Comparison of ENCODE assay signal across 15 cellular contexts in genomic region chr4:132614682-132615081, GRCh38.
DNase-seq lines count a peak whose midpoint lies in the region; ATAC-seq, FAIRE-seq and TF ChIP-seq lines count a peak whose summit lies in the region.
"Had no signal": no experiment of that assay in that cellular context is flagged by ENCODE, and none has a peak within 500 bp of the region (broad histone marks: within the 10 kb centered on the region; RNA-seq: fewer than 3 reads in every experiment).

No MANE protein-coding gene starts in this region.

- ATAC-seq in left colon, result no peak
- ATAC-seq: activated CD8-positive, alpha-beta memory T cell treated with anti-CD3 and anti-CD28 coated beads, Interleukin-2, amount 10 ng/mL, durations not matched to agents 7 days and 5 days; stimulated activated naive CD8-positive, alpha-beta T cell treated with anti-CD3 and anti-CD28 coated beads, Interleukin-15, amount 100 ng/mL, for 72 hours; T-helper 17 cell had no signal

- H3K36me3 Mint-ChIP-seq in activated T-cell treated with anti-CD3 and anti-CD28 coated beads, Interleukin-2, amount 50 U/mL, for 24 hours (ENCODE audit: low read depth), result no peaks in the 10 kb centered on the region
- H3K36me3 Mint-ChIP-seq: activated CD8-positive, alpha-beta memory T cell treated with anti-CD3 and anti-CD28 coated beads, Interleukin-2, amount 10 ng/mL, durations not matched to agents 7 days and 5 days had no signal

- H3K4me3 Mint-ChIP-seq in activated T-cell treated with anti-CD3 and anti-CD28 coated beads, Interleukin-2, amount 50 U/mL, for 24 hours, result no peak overlapping the region
- H3K4me3 Mint-ChIP-seq: activated CD8-positive, alpha-beta memory T cell treated with anti-CD3 and anti-CD28 coated beads, Interleukin-2, amount 10 ng/mL, durations not matched to agents 7 days and 5 days; stimulated activated naive CD8-positive, alpha-beta T cell treated with anti-CD3 and anti-CD28 coated beads, Interleukin-15, amount 100 ng/mL, for 72 hours; T-helper 17 cell had no signal

- no peak overlapping the region for H3K27ac ChIP-seq in RWPE1
- H3K27ac ChIP-seq: esophagus squamous epithelium had no signal

- peak; percentile 39 for TF ChIP-seq CTCF in RWPE1 (conservative IDR thresholded peaks at IDR 0.05; ENCODE audit: low read depth)
- peak; percentile 35 for TF ChIP-seq CTCF in fibroblast of mammary gland (conservative IDR thresholded peaks at IDR 0.05; ENCODE audit: control insufficient read depth, insufficient read depth, low read depth, low read length)

- H3K27ac Mint-ChIP-seq in activated T-cell treated with anti-CD3 and anti-CD28 coated beads, Interleukin-2, amount 50 U/mL, for 24 hours, result no peak overlapping the region
- H3K27ac Mint-ChIP-seq: activated CD8-positive, alpha-beta memory T cell treated with anti-CD3 and anti-CD28 coated beads, Interleukin-2, amount 10 ng/mL, durations not matched to agents 7 days and 5 days; stimulated activated naive CD8-positive, alpha-beta T cell treated with anti-CD3 and anti-CD28 coated beads, Interleukin-15, amount 100 ng/mL, for 72 hours; T-helper 17 cell had no signal

- DNase-seq in A172 (ENCODE audit: low spot score), result peak; percentile 0
- DNase-seq in RWPE1 (ENCODE audit: low spot score), result no peak
- DNase-seq in fibroblast of mammary gland (ENCODE audit: low read depth), result no peak
- no peak for DNase-seq in left colon
- DNase-seq in UCSD-AML1 (lab: John Stamatoyannopoulos, UW; ENCODE audit: unreplicated experiment), result no peak
- DNase-seq in DMS153 (lab: John Stamatoyannopoulos, UW), result no peak
- DNase-seq in activated T-cell treated with anti-CD3 and anti-CD28 coated beads, Interleukin-2, amount 50 U/mL, for 24 hours, result no peak
- DNase-seq: activated CD8-positive, alpha-beta memory T cell treated with anti-CD3 and anti-CD28 coated beads, Interleukin-2, amount 10 ng/mL, durations not matched to agents 7 days and 5 days; esophagus squamous epithelium; MG63; NCI-H82; stimulated activated CD4-positive, alpha-beta T cell treated with anti-CD3 and anti-CD28 coated beads, Interleukin-4, amount 100 ng/mL, for 1 hour; stimulated activated naive CD8-positive, alpha-beta T cell treated with anti-CD3 and anti-CD28 coated beads, Interleukin-15, amount 100 ng/mL, for 72 hours; T-helper 17 cell had no signal

- CTCF ChIA-PET in RWPE1 (lab: Yijun Ruan, JAX), result interaction anchor here (0.6 kb wide), 1 partner anchor 45 kb away, joined by 3 read pairs; no protein-coding TSS in a partner anchor

- peak; percentile 89 for FAIRE-seq in G401.6 (lab: Jason Lieb, UNC)

- peaks cover 13% of the 10 kb centered on the region for H3K9me3 Mint-ChIP-seq in activated T-cell treated with anti-CD3 and anti-CD28 coated beads, Interleukin-2, amount 50 U/mL, for 24 hours

- intact Hi-C loops in left colon (cut with DNase I, micrococcal nuclease), result no loop called here

- POLR2A ChIA-PET in RWPE1 (lab: Yijun Ruan, JAX; ENCODE audit: low non-redundant PET), result no interaction called here

- no peaks in the 10 kb centered on the region for H3K4me1 Mint-ChIP-seq in activated T-cell treated with anti-CD3 and anti-CD28 coated beads, Interleukin-2, amount 50 U/mL, for 24 hours (ENCODE audit: low read depth)
- H3K4me1 Mint-ChIP-seq: activated CD8-positive, alpha-beta memory T cell treated with anti-CD3 and anti-CD28 coated beads, Interleukin-2, amount 10 ng/mL, durations not matched to agents 7 days and 5 days; stimulated activated naive CD8-positive, alpha-beta T cell treated with anti-CD3 and anti-CD28 coated beads, Interleukin-15, amount 100 ng/mL, for 72 hours; T-helper 17 cell had no signal

- no peaks in the 10 kb centered on the region for H3K27me3 Mint-ChIP-seq in activated T-cell treated with anti-CD3 and anti-CD28 coated beads, Interleukin-2, amount 50 U/mL, for 24 hours
- H3K27me3 Mint-ChIP-seq: activated CD8-positive, alpha-beta memory T cell treated with anti-CD3 and anti-CD28 coated beads, Interleukin-2, amount 10 ng/mL, durations not matched to agents 7 days and 5 days; stimulated activated naive CD8-positive, alpha-beta T cell treated with anti-CD3 and anti-CD28 coated beads, Interleukin-15, amount 100 ng/mL, for 72 hours; T-helper 17 cell had no signal

- H3K4me3 ChIP-seq in fibroblast of mammary gland (ENCODE audit: control insufficient read depth, low read depth, low read length), result no peak overlapping the region
- H3K4me3 ChIP-seq: esophagus squamous epithelium, MG63 had no signal
